Comparison of ENCODE assay signal across 21 cellular contexts in the genomic region with DNA sequence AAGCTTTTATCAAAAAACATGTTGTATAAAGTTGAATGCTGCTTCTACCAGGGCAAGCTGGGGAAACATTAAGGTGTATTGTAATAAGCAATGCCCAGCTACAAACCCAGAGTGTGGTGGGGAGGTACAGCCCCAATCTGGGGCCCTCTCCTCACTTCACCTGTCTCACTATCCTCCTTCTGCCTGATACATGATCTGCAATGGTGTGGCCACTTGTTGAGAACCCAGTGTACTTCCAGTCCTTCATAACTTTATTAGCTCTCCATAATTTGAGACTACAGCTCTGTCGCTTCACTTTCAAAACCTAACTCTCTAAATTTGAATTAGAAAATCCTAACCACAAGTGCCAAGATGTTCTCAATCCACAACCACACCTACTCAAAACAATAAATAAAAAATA.
"Had no signal": no experiment of that assay in that cellular context is flagged by ENCODE, and none has a peak within 500 bp of the region (broad histone marks: within the 10 kb centered on the region; RNA-seq: fewer than 3 reads in every experiment).

No MANE protein-coding gene starts in this region.

- H3K36me3 ChIP-seq: esophagus squamous epithelium, gastroesophageal sphincter, left lung, lower lobe of right lung, prostate gland, right lobe of liver, thoracic aorta, transverse colon had no signal

- H3K4me3 Mint-ChIP-seq: dendritic cell treated with granulocyte-macrophage colony-stimulating factor and Interleukin-4, amounts not matched to agents 40 ng/mL and 50 ng/mL, for 4 days; effector memory CD8-positive, alpha-beta T cell; memory B cell; natural killer cell treated with Interleukin-12 subunit alpha and Interleukin-12 subunit beta and Interleukin-15 and Interleukin-18, amount 100 ng/mL, for 72 hours; stimulated activated memory B cell treated with anti-CD40 and anti-IgM and Interleukin-4, amounts not matched to agents 10 μg/mL and 1 μg/mL and 100 μg/mL, for 72 hours; stimulated activated naive CD8-positive, alpha-beta T cell treated with anti-CD3 and anti-CD28 coated beads, Interleukin-15, Interleukin-2, amounts not matched to agents 100 ng/mL and 50 ng/mL, for 24 hours had no signal

- H3K9me3 ChIP-seq: esophagus squamous epithelium, gastroesophageal sphincter, left lung, lower lobe of right lung, prostate gland, right lobe of liver, thoracic aorta, transverse colon had no signal

- H3K9me3 Mint-ChIP-seq: effector memory CD8-positive, alpha-beta T cell; natural killer cell treated with Interleukin-12 subunit alpha and Interleukin-12 subunit beta and Interleukin-15 and Interleukin-18, amount 100 ng/mL, for 72 hours; stimulated activated memory B cell treated with anti-CD40 and anti-IgM and Interleukin-4, amounts not matched to agents 10 μg/mL and 1 μg/mL and 100 μg/mL, for 72 hours had no signal

- H3K27ac ChIP-seq: esophagus squamous epithelium, left lung, lower lobe of right lung, parathyroid adenoma, prostate gland, right lobe of liver, thoracic aorta, transverse colon had no signal

- H3K4me3 ChIP-seq: esophagus squamous epithelium, gastroesophageal sphincter, left lung, lower lobe of right lung, prostate gland, right lobe of liver, thoracic aorta, transverse colon had no signal

- ATAC-seq: effector memory CD8-positive, alpha-beta T cell; gastroesophageal sphincter; lower lobe of right lung; natural killer cell treated with Interleukin-12 subunit alpha and Interleukin-12 subunit beta and Interleukin-15 and Interleukin-18, amount 100 ng/mL, for 72 hours; right lobe of liver; stimulated activated memory B cell treated with anti-CD40 and anti-IgM and Interleukin-4, amounts not matched to agents 10 μg/mL and 1 μg/mL and 100 μg/mL, for 72 hours had no signal

- H3K36me3 Mint-ChIP-seq: natural killer cell treated with Interleukin-12 subunit alpha and Interleukin-12 subunit beta and Interleukin-15 and Interleukin-18, amount 100 ng/mL, for 72 hours; stimulated activated memory B cell treated with anti-CD40 and anti-IgM and Interleukin-4, amounts not matched to agents 10 μg/mL and 1 μg/mL and 100 μg/mL, for 72 hours had no signal

- H3K27me3 Mint-ChIP-seq: dendritic cell treated with granulocyte-macrophage colony-stimulating factor and Interleukin-4, amounts not matched to agents 40 ng/mL and 50 ng/mL, for 4 days; memory B cell; natural killer cell treated with Interleukin-12 subunit alpha and Interleukin-12 subunit beta and Interleukin-15 and Interleukin-18, amount 100 ng/mL, for 72 hours; stimulated activated memory B cell treated with anti-CD40 and anti-IgM and Interleukin-4, amounts not matched to agents 10 μg/mL and 1 μg/mL and 100 μg/mL, for 72 hours; stimulated activated naive CD8-positive, alpha-beta T cell treated with anti-CD3 and anti-CD28 coated beads, Interleukin-15, Interleukin-2, amounts not matched to agents 100 ng/mL and 50 ng/mL, for 24 hours had no signal

- DNase-seq: cerebellar nuclear complex; effector memory CD8-positive, alpha-beta T cell; esophagus squamous epithelium; foreskin fibroblast; hypothalamus; islet precursor cell; left lung; lower lobe of right lung; midbrain; right lobe of liver; stimulated activated CD4-positive, alpha-beta T cell treated with anti-CD3 and anti-CD28 coated beads, Interleukin-4, amount 100 ng/mL, for 24 hours; transverse colon had no signal

- H3K4me1 ChIP-seq: parathyroid adenoma, prostate gland, right lobe of liver had no signal

- H3K27me3 ChIP-seq: esophagus squamous epithelium, gastroesophageal sphincter, left lung, right lobe of liver, transverse colon had no signal

- H3K27ac Mint-ChIP-seq: dendritic cell treated with granulocyte-macrophage colony-stimulating factor and Interleukin-4, amounts not matched to agents 40 ng/mL and 50 ng/mL, for 4 days; effector memory CD8-positive, alpha-beta T cell; memory B cell; natural killer cell treated with Interleukin-12 subunit alpha and Interleukin-12 subunit beta and Interleukin-15 and Interleukin-18, amount 100 ng/mL, for 72 hours; stimulated activated memory B cell treated with anti-CD40 and anti-IgM and Interleukin-4, amounts not matched to agents 10 μg/mL and 1 μg/mL and 100 μg/mL, for 72 hours; stimulated activated naive CD8-positive, alpha-beta T cell treated with anti-CD3 and anti-CD28 coated beads, Interleukin-15, Interleukin-2, amounts not matched to agents 100 ng/mL and 50 ng/mL, for 24 hours had no signal
